In genomic region chr5:72695659-72696058, GRCh38 we compare ENCODE assay signal across 25 cellular contexts.
"Had no signal": no experiment of that assay in that cellular context is flagged by ENCODE, and none has a peak within 500 bp of the region (broad histone marks: within the 10 kb centered on the region; RNA-seq: fewer than 3 reads in every experiment).

No MANE protein-coding gene starts in this region.

- H2AFZ ChIP-seq: neural progenitor cell, parathyroid adenoma had no signal

- H3K4me2 ChIP-seq: neural progenitor cell had no signal

- ATAC-seq: natural killer cell; psoas muscle; right cardiac atrium; sciatic nerve; stimulated activated effector memory CD8-positive, alpha-beta T cell treated with anti-CD3 and anti-CD28 coated beads, Interleukin-12 subunit alpha, Interleukin-12 subunit beta, amount 100 ng/mL, for 72 hours; stimulated activated naive B cell treated with anti-CD40 and anti-IgM and Interleukin-4, amounts not matched to agents 10 μg/mL and 1 μg/mL and 100 μg/mL, for 72 hours had no signal

- H3K9me3 ChIP-seq: ovary, psoas muscle, stomach, thoracic aorta, thyroid gland, tibial nerve, upper lobe of left lung, vagina had no signal

- FAIRE-seq: small intestine, urothelium cell line had no signal

- H3K36me3 ChIP-seq: neural progenitor cell, ovary, stomach, thoracic aorta, thyroid gland, tibial nerve, upper lobe of left lung, vagina had no signal

- DNase-seq: natural killer cell; occipital lobe; ovary; posterior cingulate gyrus; psoas muscle; right cardiac atrium; small intestine; stimulated activated CD4-positive, alpha-beta T cell treated with anti-CD3 and anti-CD28 coated beads, Interleukin-15, amount 100 ng/mL, for 24 hours; stimulated activated CD4-positive, alpha-beta T cell treated with anti-CD3 and anti-CD28 coated beads, Interleukin-2, amount 100 ng/mL, for 24 hours; stimulated activated CD4-positive, alpha-beta T cell treated with anti-CD3 and anti-CD28 coated beads, Interleukin-2, amount 100 ng/mL, for 48 hours; stimulated activated CD4-positive, alpha-beta T cell treated with anti-CD3 and anti-CD28 coated beads, Interleukin-4, amount 100 ng/mL, for 24 hours; stimulated activated naive B cell treated with anti-CD40 and anti-IgM and Interleukin-4, amounts not matched to agents 10 μg/mL and 1 μg/mL and 100 μg/mL, for 72 hours; stimulated activated naive CD4-positive, alpha-beta T cell treated with Interleukin-2 at 50 U/mL for 16 hours; stomach; thyroid gland; trophoblast cell; upper lobe of left lung had no signal

- H3K4me3 ChIP-seq: neural progenitor cell, ovary, psoas muscle, stomach, thoracic aorta, thyroid gland, tibial nerve, upper lobe of left lung, vagina had no signal

- H3K79me2 ChIP-seq: parathyroid adenoma had no signal

- H3K27me3 ChIP-seq: neural progenitor cell, ovary, stomach, thyroid gland, tibial nerve, upper lobe of left lung, vagina had no signal

- H3K9ac ChIP-seq: neural progenitor cell, parathyroid adenoma had no signal

- H3K27ac ChIP-seq: neural progenitor cell, ovary, parathyroid adenoma, psoas muscle, stomach, thoracic aorta, thyroid gland, tibial nerve, upper lobe of left lung, vagina had no signal

- H3K4me1 ChIP-seq: parathyroid adenoma, stomach, thyroid gland, upper lobe of left lung, vagina had no signal
